ENCODE assay signal across 1 cellular context in the genomic region with DNA sequence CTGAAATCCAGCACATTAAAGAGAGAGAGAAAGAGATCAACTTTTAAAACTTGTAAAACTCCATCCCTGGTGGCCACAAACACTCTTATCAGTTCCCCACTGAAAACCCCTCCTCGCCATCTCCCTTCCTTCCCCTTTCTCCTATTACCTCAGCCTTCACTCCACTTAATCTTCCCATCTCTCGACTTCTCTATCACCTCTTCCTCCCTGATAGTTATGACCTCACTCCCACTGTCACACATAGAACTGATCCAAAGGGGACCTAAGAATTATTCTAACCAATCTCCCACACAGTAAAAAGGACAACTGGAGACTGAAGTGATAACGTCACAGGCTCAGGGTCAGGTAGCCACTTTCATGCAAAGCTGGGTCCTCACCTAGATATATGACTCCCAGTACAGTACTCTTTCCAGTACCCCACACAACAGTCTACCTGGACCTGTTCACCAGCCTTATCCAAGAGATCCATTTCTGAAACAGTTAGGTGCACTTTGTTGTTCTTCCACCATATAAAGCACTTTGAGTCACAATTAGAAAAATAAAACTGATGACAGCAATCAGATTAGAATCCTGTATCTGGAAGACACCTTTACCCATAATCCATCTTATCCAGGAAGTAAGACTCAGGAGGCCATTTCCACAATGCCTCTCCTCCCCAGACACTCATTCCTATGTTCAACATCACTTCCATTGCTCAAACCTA.
TF ChIP-seq lines count a peak whose summit lies in the region.

No MANE protein-coding gene starts in this region.

TF ChIP-seq in K562, 482 proteins besides CTCF, POLR2A, EP300 and RAD21 (continued from another document and continues in another):
- no peak for TF ChIP-seq AFF4 (CRISPR knock-in tag; IDR thresholded peaks at IDR 0.05)
- TF ChIP-seq ZNF354B (CRISPR knock-in tag; IDR thresholded peaks at IDR 0.05) = no peak
- TF ChIP-seq ZBTB1 (CRISPR knock-in tag; IDR thresholded peaks at IDR 0.05; ENCODE audit: borderline replicate concordance, low read depth) = no peak
- TF ChIP-seq ADNP (tag; IDR thresholded peaks at IDR 0.05) = 0 out of 2 replicates have a peak, but pooled peaks have one; percentile 25
- TF ChIP-seq IRF1 (CRISPR knock-in tag; IDR thresholded peaks at IDR 0.05; ENCODE audit: borderline replicate concordance) = no peak
- no peak for TF ChIP-seq NR2C2 (CRISPR knock-in tag; IDR thresholded peaks at IDR 0.05)
- peak; percentile 60; the same call in 1 of the 2 replicates for TF ChIP-seq NR2C2 (tag; IDR thresholded peaks at IDR 0.05)
- no peak for TF ChIP-seq RBM25 (IDR thresholded peaks at IDR 0.05; ENCODE audit: low read depth, low read length, severe bottlenecking)
- no peak for TF ChIP-seq NR3C1 (CRISPR knock-in tag; IDR thresholded peaks at IDR 0.05)
- no peak for TF ChIP-seq POLR2H (tag; IDR thresholded peaks at IDR 0.05; ENCODE audit: low read depth)
- TF ChIP-seq, protein P1, sequence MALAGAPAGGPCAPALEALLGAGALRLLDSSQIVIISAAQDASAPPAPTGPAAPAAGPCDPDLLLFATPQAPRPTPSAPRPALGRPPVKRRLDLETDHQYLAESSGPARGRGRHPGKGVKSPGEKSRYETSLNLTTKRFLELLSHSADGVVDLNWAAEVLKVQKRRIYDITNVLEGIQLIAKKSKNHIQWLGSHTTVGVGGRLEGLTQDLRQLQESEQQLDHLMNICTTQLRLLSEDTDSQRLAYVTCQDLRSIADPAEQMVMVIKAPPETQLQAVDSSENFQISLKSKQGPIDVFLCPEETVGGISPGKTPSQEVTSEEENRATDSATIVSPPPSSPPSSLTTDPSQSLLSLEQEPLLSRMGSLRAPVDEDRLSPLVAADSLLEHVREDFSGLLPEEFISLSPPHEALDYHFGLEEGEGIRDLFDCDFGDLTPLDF (CRISPR knock-in tag; IDR thresholded peaks at IDR 0.05) = no peak
- TF ChIP-seq DPF2 (IDR thresholded peaks at IDR 0.05) = peak; percentile 96
- TF ChIP-seq, protein P2, sequence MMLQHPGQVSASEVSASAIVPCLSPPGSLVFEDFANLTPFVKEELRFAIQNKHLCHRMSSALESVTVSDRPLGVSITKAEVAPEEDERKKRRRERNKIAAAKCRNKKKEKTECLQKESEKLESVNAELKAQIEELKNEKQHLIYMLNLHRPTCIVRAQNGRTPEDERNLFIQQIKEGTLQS (IDR thresholded peaks at IDR 0.05) = peak; percentile 90
- TF ChIP-seq, protein P2 (CRISPR knock-in tag; conservative IDR thresholded peaks at IDR 0.05) = no peak
- TF ChIP-seq HBP1 (CRISPR knock-in tag; IDR thresholded peaks at IDR 0.05) = peak; percentile 76; the same call in 1 of the 2 replicates
- no peak for TF ChIP-seq ZNF23 (CRISPR knock-in tag; IDR thresholded peaks at IDR 0.05)
- TF ChIP-seq, protein P3, sequence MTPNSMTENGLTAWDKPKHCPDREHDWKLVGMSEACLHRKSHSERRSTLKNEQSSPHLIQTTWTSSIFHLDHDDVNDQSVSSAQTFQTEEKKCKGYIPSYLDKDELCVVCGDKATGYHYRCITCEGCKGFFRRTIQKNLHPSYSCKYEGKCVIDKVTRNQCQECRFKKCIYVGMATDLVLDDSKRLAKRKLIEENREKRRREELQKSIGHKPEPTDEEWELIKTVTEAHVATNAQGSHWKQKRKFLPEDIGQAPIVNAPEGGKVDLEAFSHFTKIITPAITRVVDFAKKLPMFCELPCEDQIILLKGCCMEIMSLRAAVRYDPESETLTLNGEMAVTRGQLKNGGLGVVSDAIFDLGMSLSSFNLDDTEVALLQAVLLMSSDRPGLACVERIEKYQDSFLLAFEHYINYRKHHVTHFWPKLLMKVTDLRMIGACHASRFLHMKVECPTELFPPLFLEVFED (CRISPR knock-in tag; conservative IDR thresholded peaks at IDR 0.05) = 0 out of 2 replicates have a peak, but pooled peaks have one; percentile 82
- no peak for TF ChIP-seq HOXB6 (CRISPR knock-in tag; IDR thresholded peaks at IDR 0.05; ENCODE audit: borderline replicate concordance)
- TF ChIP-seq, protein P4, sequence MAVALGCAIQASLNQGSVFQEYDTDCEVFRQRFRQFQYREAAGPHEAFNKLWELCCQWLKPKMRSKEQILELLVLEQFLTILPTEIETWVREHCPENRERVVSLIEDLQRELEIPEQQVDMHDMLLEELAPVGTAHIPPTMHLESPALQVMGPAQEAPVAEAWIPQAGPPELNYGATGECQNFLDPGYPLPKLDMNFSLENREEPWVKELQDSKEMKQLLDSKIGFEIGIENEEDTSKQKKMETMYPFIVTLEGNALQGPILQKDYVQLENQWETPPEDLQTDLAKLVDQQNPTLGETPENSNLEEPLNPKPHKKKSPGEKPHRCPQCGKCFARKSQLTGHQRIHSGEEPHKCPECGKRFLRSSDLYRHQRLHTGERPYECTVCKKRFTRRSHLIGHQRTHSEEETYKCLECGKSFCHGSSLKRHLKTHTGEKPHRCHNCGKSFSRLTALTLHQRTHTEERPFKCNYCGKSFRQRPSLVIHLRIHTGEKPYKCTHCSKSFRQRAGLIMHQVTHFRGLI (CRISPR knock-in tag; IDR thresholded peaks at IDR 0.05) = no peak; the same call in 1 of the 2 replicates
- TF ChIP-seq TFE3 (CRISPR knock-in tag; IDR thresholded peaks at IDR 0.05) = no peak
- 0 out of 2 replicates have a peak, but pooled peaks have one; percentile 13 for TF ChIP-seq BHLHE40 (IDR thresholded peaks at IDR 0.05; ENCODE audit: low read length)
- no peak for TF ChIP-seq HMG20A (CRISPR knock-in tag; conservative IDR thresholded peaks at IDR 0.05)
- TF ChIP-seq, protein P5, sequence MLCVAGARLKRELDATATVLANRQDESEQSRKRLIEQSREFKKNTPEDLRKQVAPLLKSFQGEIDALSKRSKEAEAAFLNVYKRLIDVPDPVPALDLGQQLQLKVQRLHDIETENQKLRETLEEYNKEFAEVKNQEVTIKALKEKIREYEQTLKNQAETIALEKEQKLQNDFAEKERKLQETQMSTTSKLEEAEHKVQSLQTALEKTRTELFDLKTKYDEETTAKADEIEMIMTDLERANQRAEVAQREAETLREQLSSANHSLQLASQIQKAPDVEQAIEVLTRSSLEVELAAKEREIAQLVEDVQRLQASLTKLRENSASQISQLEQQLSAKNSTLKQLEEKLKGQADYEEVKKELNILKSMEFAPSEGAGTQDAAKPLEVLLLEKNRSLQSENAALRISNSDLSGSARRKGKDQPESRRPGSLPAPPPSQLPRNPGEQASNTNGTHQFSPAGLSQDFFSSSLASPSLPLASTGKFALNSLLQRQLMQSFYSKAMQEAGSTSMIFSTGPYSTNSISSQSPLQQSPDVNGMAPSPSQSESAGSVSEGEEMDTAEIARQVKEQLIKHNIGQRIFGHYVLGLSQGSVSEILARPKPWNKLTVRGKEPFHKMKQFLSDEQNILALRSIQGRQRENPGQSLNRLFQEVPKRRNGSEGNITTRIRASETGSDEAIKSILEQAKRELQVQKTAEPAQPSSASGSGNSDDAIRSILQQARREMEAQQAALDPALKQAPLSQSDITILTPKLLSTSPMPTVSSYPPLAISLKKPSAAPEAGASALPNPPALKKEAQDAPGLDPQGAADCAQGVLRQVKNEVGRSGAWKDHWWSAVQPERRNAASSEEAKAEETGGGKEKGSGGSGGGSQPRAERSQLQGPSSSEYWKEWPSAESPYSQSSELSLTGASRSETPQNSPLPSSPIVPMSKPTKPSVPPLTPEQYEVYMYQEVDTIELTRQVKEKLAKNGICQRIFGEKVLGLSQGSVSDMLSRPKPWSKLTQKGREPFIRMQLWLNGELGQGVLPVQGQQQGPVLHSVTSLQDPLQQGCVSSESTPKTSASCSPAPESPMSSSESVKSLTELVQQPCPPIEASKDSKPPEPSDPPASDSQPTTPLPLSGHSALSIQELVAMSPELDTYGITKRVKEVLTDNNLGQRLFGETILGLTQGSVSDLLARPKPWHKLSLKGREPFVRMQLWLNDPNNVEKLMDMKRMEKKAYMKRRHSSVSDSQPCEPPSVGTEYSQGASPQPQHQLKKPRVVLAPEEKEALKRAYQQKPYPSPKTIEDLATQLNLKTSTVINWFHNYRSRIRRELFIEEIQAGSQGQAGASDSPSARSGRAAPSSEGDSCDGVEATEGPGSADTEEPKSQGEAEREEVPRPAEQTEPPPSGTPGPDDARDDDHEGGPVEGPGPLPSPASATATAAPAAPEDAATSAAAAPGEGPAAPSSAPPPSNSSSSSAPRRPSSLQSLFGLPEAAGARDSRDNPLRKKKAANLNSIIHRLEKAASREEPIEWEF (CRISPR knock-in tag; IDR thresholded peaks at IDR 0.05) = no peak
- TF ChIP-seq ZNF282 (CRISPR knock-in tag; IDR thresholded peaks at IDR 0.05) = no peak
- TF ChIP-seq FOXA1 (IDR thresholded peaks at IDR 0.05; ENCODE audit: borderline replicate concordance) = no peak
- no peak for TF ChIP-seq ERF (CRISPR knock-in tag; IDR thresholded peaks at IDR 0.05)
- TF ChIP-seq, protein P6, sequence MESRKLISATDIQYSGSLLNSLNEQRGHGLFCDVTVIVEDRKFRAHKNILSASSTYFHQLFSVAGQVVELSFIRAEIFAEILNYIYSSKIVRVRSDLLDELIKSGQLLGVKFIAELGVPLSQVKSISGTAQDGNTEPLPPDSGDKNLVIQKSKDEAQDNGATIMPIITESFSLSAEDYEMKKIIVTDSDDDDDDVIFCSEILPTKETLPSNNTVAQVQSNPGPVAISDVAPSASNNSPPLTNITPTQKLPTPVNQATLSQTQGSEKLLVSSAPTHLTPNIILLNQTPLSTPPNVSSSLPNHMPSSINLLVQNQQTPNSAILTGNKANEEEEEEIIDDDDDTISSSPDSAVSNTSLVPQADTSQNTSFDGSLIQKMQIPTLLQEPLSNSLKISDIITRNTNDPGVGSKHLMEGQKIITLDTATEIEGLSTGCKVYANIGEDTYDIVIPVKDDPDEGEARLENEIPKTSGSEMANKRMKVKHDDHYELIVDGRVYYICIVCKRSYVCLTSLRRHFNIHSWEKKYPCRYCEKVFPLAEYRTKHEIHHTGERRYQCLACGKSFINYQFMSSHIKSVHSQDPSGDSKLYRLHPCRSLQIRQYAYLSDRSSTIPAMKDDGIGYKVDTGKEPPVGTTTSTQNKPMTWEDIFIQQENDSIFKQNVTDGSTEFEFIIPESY (CRISPR knock-in tag; IDR thresholded peaks at IDR 0.05) = no peak
- no peak for TF ChIP-seq MYBL2 (IDR thresholded peaks at IDR 0.05; ENCODE audit: low read depth)
- no peak for TF ChIP-seq MYBL2 (CRISPR knock-in tag; IDR thresholded peaks at IDR 0.05; ENCODE audit: borderline replicate concordance)
- no peak for TF ChIP-seq EWSR1 (IDR thresholded peaks at IDR 0.05; ENCODE audit: borderline replicate concordance, low read depth, partially characterized antibody)
- TF ChIP-seq SRSF7 (optimal IDR thresholded peaks at IDR 0.05; ENCODE audit: low read depth, low read length) = no peak
- TF ChIP-seq, protein P7, sequence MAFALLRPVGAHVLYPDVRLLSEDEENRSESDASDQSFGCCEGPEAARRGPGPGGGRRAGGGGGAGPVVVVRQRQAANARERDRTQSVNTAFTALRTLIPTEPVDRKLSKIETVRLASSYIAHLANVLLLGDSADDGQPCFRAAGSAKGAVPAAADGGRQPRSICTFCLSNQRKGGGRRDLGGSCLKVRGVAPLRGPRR (CRISPR knock-in tag; IDR thresholded peaks at IDR 0.05) = no peak
- no peak for TF ChIP-seq SP1 (CRISPR knock-in tag; IDR thresholded peaks at IDR 0.05)
- TF ChIP-seq RB1 (IDR thresholded peaks at IDR 0.05; ENCODE audit: low read depth) = no peak
- TF ChIP-seq MCM3 (IDR thresholded peaks at IDR 0.05) = no peak
- no peak for TF ChIP-seq TARDBP (IDR thresholded peaks at IDR 0.05)
